ENCODE assay signal across 31 cellular contexts in the genomic region with DNA sequence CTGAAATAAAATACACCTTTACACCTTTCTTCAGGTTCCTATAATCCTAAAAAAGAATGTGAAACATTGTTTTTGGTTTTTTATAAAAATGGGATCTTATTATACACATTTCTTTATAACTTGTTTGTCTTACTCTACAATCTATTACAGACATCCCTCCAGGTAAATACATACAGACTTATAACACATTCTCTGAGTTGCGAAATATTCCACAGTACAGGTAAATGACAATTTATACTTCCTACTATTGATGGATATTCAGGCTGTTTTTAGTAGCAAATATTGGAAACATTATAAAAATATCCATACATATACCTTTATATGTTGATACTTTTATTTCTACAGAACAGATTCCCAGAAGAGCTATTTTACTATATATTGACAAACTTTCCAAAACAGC.
"Had no signal": no experiment of that assay in that cellular context is flagged by ENCODE, and none has a peak within 500 bp of the region (broad histone marks: within the 10 kb centered on the region; RNA-seq: fewer than 3 reads in every experiment).

No MANE protein-coding gene starts in this region.

- DNase-seq: activated B cell treated with CpG ODN at 0.5 μM for 24 hours; activated CD4-positive, alpha-beta T cell treated with anti-CD3 and anti-CD28 coated beads for 48 hours; activated CD4-positive, alpha-beta T cell treated with anti-CD3 and anti-CD28 coated beads, Interleukin-2, amount 50 U/mL, for 1 hour; activated CD4-positive, alpha-beta T cell treated with anti-CD3 and anti-CD28 coated beads, Interleukin-2, amount 50 U/mL, for 48 hours; activated CD8-positive, alpha-beta memory T cell treated with anti-CD3 and anti-CD28 coated beads for 24 hours; activated CD8-positive, alpha-beta T cell treated with anti-CD3 and anti-CD28 coated beads for 36 hours; activated effector memory CD4-positive, alpha-beta T cell treated with anti-CD3 and anti-CD28 coated beads, Interleukin-2, amount 50 U/mL, for 16 hours; activated naive CD4-positive, alpha-beta T cell treated with anti-CD3 and anti-CD28 coated beads for 36 hours; activated T-cell treated with anti-CD3 and anti-CD28 coated beads, Interleukin-2, amount 50 U/mL, for 4 hours; amniotic stem cell; anterior cingulate cortex; brain microvascular endothelial cell; dorsolateral prefrontal cortex; effector memory CD4-positive, alpha-beta T cell; endodermal cell; foreskin fibroblast; gastrocnemius medialis; glutamatergic neuron; heart left ventricle; T-helper 1 cell; T-helper 17 cell; T1000; WERI-Rb-1 had no signal

- H3K4me3 Mint-ChIP-seq: activated B cell treated with CpG ODN at 0.5 μM for 24 hours; activated CD8-positive, alpha-beta T cell treated with anti-CD3 and anti-CD28 coated beads for 36 hours; activated naive CD4-positive, alpha-beta T cell treated with anti-CD3 and anti-CD28 coated beads for 36 hours; activated naive CD4-positive, alpha-beta T cell treated with anti-CD3 and anti-CD28 coated beads, Interleukin-2, amount 50 U/mL, for 24 hours; activated T-cell treated with anti-CD3 and anti-CD28 coated beads, Interleukin-2, amount 50 U/mL, for 4 hours; central memory CD8-positive, alpha-beta T cell; dendritic cell treated with granulocyte-macrophage colony-stimulating factor and Interleukin-4, amounts not matched to agents 40 ng/mL and 50 ng/mL, for 4 days; endodermal cell; T-helper 17 cell; T-helper 2 cell treated with Interferon-gamma antibody and Interleukin-4, amounts not matched to agents 5 μg/mL and 100 μg/mL, for 36 hours had no signal

- FAIRE-seq: astrocyte, bronchial epithelial cell had no signal

- H3K27ac ChIP-seq: brain microvascular endothelial cell, coronary artery, gastrocnemius medialis, WERI-Rb-1 had no signal

- H3K27ac Mint-ChIP-seq: activated B cell treated with CpG ODN at 0.5 μM for 24 hours; activated CD8-positive, alpha-beta T cell treated with anti-CD3 and anti-CD28 coated beads for 36 hours; activated naive CD4-positive, alpha-beta T cell treated with anti-CD3 and anti-CD28 coated beads for 36 hours; activated naive CD4-positive, alpha-beta T cell treated with anti-CD3 and anti-CD28 coated beads, Interleukin-2, amount 50 U/mL, for 24 hours; activated T-helper 2 cell treated with anti-CD3 and anti-CD28 coated beads, Interferon-gamma antibody, Interleukin-2, Interleukin-4, amounts not matched to agents 10 μg/mL and 5 μg/mL and 100 μg/mL, durations not matched to agents 14 hours and 24 hours and 36 hours; dendritic cell treated with granulocyte-macrophage colony-stimulating factor and Interleukin-4, amounts not matched to agents 40 ng/mL and 50 ng/mL, for 4 days; endodermal cell; T-helper 17 cell; T-helper 2 cell treated with Interferon-gamma antibody and Interleukin-4, amounts not matched to agents 5 μg/mL and 100 μg/mL, for 36 hours had no signal

- H3K27me3 Mint-ChIP-seq: activated B cell treated with CpG ODN at 0.5 μM for 24 hours; activated CD8-positive, alpha-beta T cell treated with anti-CD3 and anti-CD28 coated beads for 36 hours; central memory CD8-positive, alpha-beta T cell; dendritic cell treated with granulocyte-macrophage colony-stimulating factor and Interleukin-4, amounts not matched to agents 40 ng/mL and 50 ng/mL, for 4 days had no signal

- H3K27me3 ChIP-seq: brain microvascular endothelial cell, dorsolateral prefrontal cortex, gastrocnemius medialis, heart left ventricle had no signal

- H3K36me3 Mint-ChIP-seq: activated naive CD4-positive, alpha-beta T cell treated with anti-CD3 and anti-CD28 coated beads, Interleukin-2, amount 50 U/mL, for 24 hours had no signal

- H3K9me3 Mint-ChIP-seq: activated B cell treated with CpG ODN at 0.5 μM for 24 hours; activated CD8-positive, alpha-beta T cell treated with anti-CD3 and anti-CD28 coated beads for 36 hours; activated naive CD4-positive, alpha-beta T cell treated with anti-CD3 and anti-CD28 coated beads for 36 hours; activated naive CD4-positive, alpha-beta T cell treated with anti-CD3 and anti-CD28 coated beads, Interleukin-2, amount 50 U/mL, for 24 hours; activated T-cell treated with anti-CD3 and anti-CD28 coated beads, Interleukin-2, amount 50 U/mL, for 4 hours; activated T-helper 2 cell treated with anti-CD3 and anti-CD28 coated beads, Interferon-gamma antibody, Interleukin-2, Interleukin-4, amounts not matched to agents 10 μg/mL and 5 μg/mL and 100 μg/mL, durations not matched to agents 14 hours and 24 hours and 36 hours; central memory CD8-positive, alpha-beta T cell; dendritic cell treated with granulocyte-macrophage colony-stimulating factor and Interleukin-4, amounts not matched to agents 40 ng/mL and 50 ng/mL, for 4 days; endodermal cell; T-helper 2 cell treated with Interferon-gamma antibody and Interleukin-4, amounts not matched to agents 5 μg/mL and 100 μg/mL, for 36 hours had no signal

- H3K4me3 ChIP-seq: coronary artery, dorsolateral prefrontal cortex, gastrocnemius medialis, heart left ventricle had no signal

- H3K9me3 ChIP-seq: gastrocnemius medialis, heart left ventricle had no signal

- H3K36me3 ChIP-seq: brain microvascular endothelial cell, gastrocnemius medialis had no signal

- H3K4me1 Mint-ChIP-seq: activated B cell treated with CpG ODN at 0.5 μM for 24 hours; central memory CD8-positive, alpha-beta T cell had no signal
